11 cellular contexts compared by ENCODE assay signal in genomic region chr3:99410789-99411311, GRCh38.
DNase-seq lines count a peak whose midpoint lies in the region; ATAC-seq, FAIRE-seq and TF ChIP-seq lines count a peak whose summit lies in the region.
"Had no signal": no experiment of that assay in that cellular context is flagged by ENCODE, and none has a peak within 500 bp of the region (broad histone marks: within the 10 kb centered on the region; RNA-seq: fewer than 3 reads in every experiment).

No MANE protein-coding gene starts in this region.

- H3K9me2 ChIP-seq in PC-9 (ENCODE audit: insufficient read depth), result no peaks in the 10 kb centered on the region

- FAIRE-seq in pancreas (lab: Jason Lieb, UNC) (no peak), GM12892 (lab: Jason Lieb, UNC) (no peak)

- no peaks in the 10 kb centered on the region for H4K20me1 ChIP-seq in PC-9 (ENCODE audit: insufficient read depth)

- 8 to 17% methylated on average over 7 of the region's 7 CpGs for WGBS in pancreas, 2 donors

- CTCF ChIA-PET in BJ (lab: Yijun Ruan, JAX), result interaction anchor here (0.6 to 1.4 kb wide), 3 partner anchors 10 to 88 kb away, joined by 3 to 4 read pairs (median 3); no protein-coding TSS in a partner anchor
- CTCF ChIA-PET in PC-9 (lab: Charles Lee), result no interaction called here

- no peak for ATAC-seq in pancreas

- H3K27me3 ChIP-seq in BJ (ENCODE audit: control insufficient read depth, insufficient read depth, low read length), result no peaks in the 10 kb centered on the region
- H3K27me3 ChIP-seq in PC-9 (ENCODE audit: insufficient read depth, low read depth), result no peaks in the 10 kb centered on the region
- no peaks in the 10 kb centered on the region for H3K27me3 ChIP-seq in pancreas

- TF ChIP-seq CTCF in BJ (IDR thresholded peaks at IDR 0.05; ENCODE audit: insufficient read depth, low read depth, low read length), result no peak
- TF ChIP-seq CTCF in PC-9 (conservative IDR thresholded peaks at IDR 0.05), result no peak
- no peak for TF ChIP-seq CTCF in pancreas (IDR thresholded peaks at IDR 0.05)

- BruUV-seq in PC-9 (replicated peaks; lab: Mats Ljungman, UMichigan), result no TSS peak

- no peak overlapping the region for H3K4me2 ChIP-seq in PC-9
- H3K4me2 ChIP-seq: KMS-11 had no signal

- no peak overlapping the region for H3K27ac ChIP-seq in PC-9
- no peak overlapping the region for H3K27ac ChIP-seq in pancreas
- H3K27ac ChIP-seq: C4-2B, KMS-11 had no signal

- H3K79me2 ChIP-seq in PC-9 (ENCODE audit: low read depth), result no peaks in the 10 kb centered on the region

- no peaks in the 10 kb centered on the region for H3F3A ChIP-seq in PC-9 (ENCODE audit: insufficient read depth, low read depth)

- DNase-seq in BJ (ENCODE audit: low read depth), result peak; percentile 95
- DNase-seq in H4 (ENCODE audit: low spot score), result peak; percentile 3
- DNase-seq in PC-9, result peak in 1 of 2 experiments; percentile 13
- peak; percentile 80 for DNase-seq in foreskin melanocyte
- no peak for DNase-seq in NCI-H1092 (lab: John Stamatoyannopoulos, UW)
- no peak for DNase-seq in pancreas
- DNase-seq in G401 (ENCODE audit: low spot score), result no peak
- DNase-seq in GM12892 (ENCODE audit: insufficient read length), result no peak
- DNase-seq: RPMI8226 had no signal

- TF ChIP-seq POLR2A in GM12892 (IDR thresholded peaks at IDR 0.05; ENCODE audit: low read depth, low read length), result no peak

- H2AFZ ChIP-seq in PC-9, result peak overlapping the region; percentile 7; the same call in 1 of the 2 replicates

- H3K4me3 ChIP-seq in BJ (ENCODE audit: low read depth, low read length), result no peak overlapping the region
- H3K4me3 ChIP-seq in PC-9, result no peak overlapping the region
- no peak overlapping the region for H3K4me3 ChIP-seq in pancreas

- H3K9me3 ChIP-seq in PC-9 (ENCODE audit: insufficient read depth, low read depth), result no peaks in the 10 kb centered on the region
- no peaks in the 10 kb centered on the region for H3K9me3 ChIP-seq in pancreas

- H3K4me1 ChIP-seq in PC-9 (replicated peaks; ENCODE audit: insufficient read depth) (no peaks in the 10 kb centered on the region), pancreas (no peaks in the 10 kb centered on the region)

- POLR2A ChIA-PET in BJ (lab: Charles Lee) (no interaction called here), PC-9 (lab: Charles Lee; ENCODE audit: unreplicated experiment) (no interaction called here)

- in situ Hi-C loops in G401 (cut with HindIII; ENCODE audit: low sequenced_read_pairs), result no loop called here

- intact Hi-C loops in PC-9 (cut with micrococcal nuclease; ENCODE audit: unreplicated experiment) (loop anchor here (2.0 kb wide), 1 partner anchor 16 kb away; no protein-coding TSS in a partner anchor), pancreas (cut with DNase I) (no loop called here)

- H3K36me3 ChIP-seq in BJ (ENCODE audit: control insufficient read depth, insufficient read depth, low read length) (no peaks in the 10 kb centered on the region), PC-9 (ENCODE audit: low read depth) (no peaks in the 10 kb centered on the region), pancreas (no peaks in the 10 kb centered on the region)

Comparison
In these comparisons a context has a peak if more than half of its experiments do, and no peak if none do; other contexts are left out.
1. DNase-seq: peak in BJ (single experiment), H4 (single experiment) and foreskin melanocyte (single experiment); none in NCI-H1092 (single experiment), pancreas (0 of 6), G401 (single experiment) and GM12892 (single experiment).